8 cellular contexts compared by ENCODE assay signal in genomic region chr18:3595282-3596273, GRCh38.
A peak's percentile ranks its signal among the peaks of the same experiment; 100 is the strongest.
DNase-seq lines count a peak whose midpoint lies in the region; ATAC-seq and TF ChIP-seq lines count a peak whose summit lies in the region.

No MANE protein-coding gene starts in this region.

- peak; percentile 66 for ATAC-seq in stimulated activated naive CD8-positive, alpha-beta T cell treated with anti-CD3 and anti-CD28 coated beads, Interleukin-15, Interleukin-2, amounts not matched to agents 100 U/mL and 50 U/mL, for 24 hours

- H3K4me2 ChIP-seq in GM23248 (ENCODE audit: unreplicated experiment) (peak overlapping the region; percentile 99), KMS-11 (peak overlapping the region; percentile 82)

- WGBS in GM23248 (ENCODE audit: low coverage in 1 of 2, low lambda C conversion rate in 2 of 2, missing lambda C conversion rate in 2 of 2), 2 experiments = 66 to 68% methylated on average over 8 of the region's 8 CpGs

- H3K36me3 ChIP-seq in GM23248 (ENCODE audit: low read depth) (no peaks in the 10 kb centered on the region), KMS-11 (ENCODE audit: insufficient read depth) (no peaks in the 10 kb centered on the region), SK-N-MC (ENCODE audit: insufficient read depth, low read length) (no peaks in the 10 kb centered on the region)

- peaks cover 38% of the 10 kb centered on the region for H3K79me2 ChIP-seq in GM23248 (ENCODE audit: insufficient read depth)
- no peaks in the 10 kb centered on the region for H3K79me2 ChIP-seq in KMS-11 (ENCODE audit: insufficient read depth, low read depth)

- TF ChIP-seq CTCF in KMS-11 (conservative IDR thresholded peaks at IDR 0.05; ENCODE audit: low read depth, low read length) = no peak

- in situ Hi-C loops in GM23248 (cut with MboI) = loop anchor here (10.0 kb wide), 1 partner anchor 69 kb away; no protein-coding TSS in a partner anchor

- no peaks in the 10 kb centered on the region for H3K9me3 ChIP-seq in GM23248 (ENCODE audit: low read depth)
- no peaks in the 10 kb centered on the region for H3K9me3 ChIP-seq in SK-N-MC (ENCODE audit: low read depth, low read length)

- DNase-seq in GM04504 (ENCODE audit: low read depth) (peak; percentile 84), GM23248 (peak; percentile 96), SK-N-MC (ENCODE audit: low read depth, low spot score) (no peak), caudate nucleus (lab: John Stamatoyannopoulos, UW) (peak in 4 of 61 donors; percentile 13 to 33 (median 18)), kidney glomerular epithelial cell (lab: John Stamatoyannopoulos, UW) (peak; percentile 92), retina (no peak)
- no peak for DNase-seq in stimulated activated naive CD8-positive, alpha-beta T cell treated with anti-CD3 and anti-CD28 coated beads, Interleukin-15, Interleukin-2, amounts not matched to agents 100 U/mL and 50 U/mL, for 24 hours

- H2AFZ ChIP-seq in GM23248 (no peak overlapping the region), KMS-11 (ENCODE audit: low read depth) (no peak overlapping the region)

- H3K9ac ChIP-seq in GM23248 (peak overlapping the region; percentile 99), KMS-11 (no peak overlapping the region), SK-N-MC (ENCODE audit: insufficient read length) (peak overlapping the region; percentile 82)

- H3K9me2 ChIP-seq in GM23248 (ENCODE audit: insufficient read depth) = no peaks in the 10 kb centered on the region

- H4K20me1 ChIP-seq in GM23248 (ENCODE audit: insufficient read depth) (no peaks in the 10 kb centered on the region), KMS-11 (ENCODE audit: insufficient read depth) (no peaks in the 10 kb centered on the region)

- H3F3A ChIP-seq in GM23248 (ENCODE audit: insufficient read depth) = peaks cover 56% of the 10 kb centered on the region

- H3K27ac ChIP-seq in GM23248 = peak overlapping the region; percentile 100
- H3K27ac ChIP-seq in KMS-11 = no peak overlapping the region
- peak overlapping the region; percentile 91 for H3K27ac ChIP-seq in SK-N-MC
- H3K27ac ChIP-seq in caudate nucleus (ENCODE audit: low read depth, low read length) = peak overlapping the region; percentile 96

- H3K27me3 ChIP-seq in GM23248 (replicated peaks; ENCODE audit: insufficient read depth) (no peaks in the 10 kb centered on the region), KMS-11 (ENCODE audit: insufficient read depth, low read depth) (no peaks in the 10 kb centered on the region)

- peak overlapping the region; percentile 86 for H3K4me3 ChIP-seq in GM23248
- H3K4me3 ChIP-seq in KMS-11 (IDR thresholded peaks at IDR 0.05; ENCODE audit: insufficient read depth, low read depth, low read length) = no peak overlapping the region
- H3K4me3 ChIP-seq in SK-N-MC = peak overlapping the region; percentile 79

- H3K4me1 ChIP-seq in GM23248 (ENCODE audit: insufficient read depth) = peaks cover 42% of the 10 kb centered on the region
- peaks cover 27% of the 10 kb centered on the region for H3K4me1 ChIP-seq in KMS-11 (ENCODE audit: low read depth, poor library complexity, severe bottlenecking)

Comparison
In these comparisons a context has a peak if more than half of its experiments do, and no peak if none do; other contexts are left out.
1. DNase-seq: peak in GM04504 (single experiment), GM23248 (single experiment) and kidney glomerular epithelial cell (single experiment); none in SK-N-MC (single experiment), stimulated activated naive CD8-positive, alpha-beta T cell treated with anti-CD3 and anti-CD28 coated beads, Interleukin-15, Interleukin-2, amounts not matched to agents 100 U/mL and 50 U/mL, for 24 hours (single experiment) and retina (single experiment).